Comparison of ENCODE assay signal across 12 cellular contexts in the genomic region with DNA sequence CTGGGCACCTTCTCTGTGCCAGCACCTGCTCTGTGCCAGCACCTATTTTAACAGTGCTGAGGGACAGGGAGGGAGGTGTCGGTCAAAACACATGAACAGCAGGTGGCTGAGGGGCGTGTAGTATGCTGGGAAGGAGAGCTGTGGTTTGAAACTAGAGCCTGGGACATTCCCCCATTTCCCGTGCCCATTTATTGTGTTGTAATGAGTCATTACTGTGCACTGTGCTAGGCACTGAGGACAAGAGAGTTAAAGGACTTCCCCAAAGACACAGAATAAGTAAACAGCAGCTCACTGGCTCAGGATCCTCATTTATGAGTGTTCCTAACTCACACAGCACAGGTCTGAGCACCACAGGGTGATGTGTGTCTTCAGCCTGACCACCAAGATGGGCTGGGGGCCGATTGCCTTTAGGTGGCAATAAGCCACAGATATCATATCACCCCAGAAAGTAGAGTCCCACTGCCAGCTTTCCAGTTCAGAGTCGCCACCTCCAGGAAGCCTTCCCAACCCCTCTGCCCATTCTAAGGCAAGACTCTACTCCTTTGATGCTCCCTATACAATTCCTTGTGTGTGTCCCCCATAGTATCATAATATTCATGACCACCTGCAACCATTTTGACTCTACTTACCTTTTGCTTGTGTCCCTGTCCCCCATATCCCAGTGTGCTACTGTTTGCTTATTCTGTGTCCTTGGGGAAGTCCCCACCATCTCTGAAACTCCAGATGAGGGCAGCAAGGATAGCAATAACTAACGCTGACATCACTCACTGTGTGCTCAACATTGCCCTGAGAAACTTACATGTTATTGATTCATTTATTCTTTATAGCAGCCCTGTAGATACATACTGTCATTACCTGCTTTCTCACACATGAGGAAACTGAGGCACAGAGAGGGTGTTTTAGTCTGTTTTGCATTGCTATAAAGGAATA.
A peak's percentile ranks its signal among the peaks of the same experiment; 100 is the strongest.
DNase-seq lines count a peak whose midpoint lies in the region; ATAC-seq and TF ChIP-seq lines count a peak whose summit lies in the region.
"Had no signal": no experiment of that assay in that cellular context is flagged by ENCODE, and none has a peak within 500 bp of the region (broad histone marks: within the 10 kb centered on the region; RNA-seq: fewer than 3 reads in every experiment).

No MANE protein-coding gene starts in this region.

- H3K4me1 ChIP-seq in stomach, result no peaks in the 10 kb centered on the region
- H3K4me1 ChIP-seq: left lung had no signal

- intact Hi-C loops in cardiac septum (cut with DNase I), result no loop called here
- intact Hi-C loops in Right ventricle myocardium inferior (cut with DNase I), result no loop called here
- intact Hi-C loops in stomach (cut with DNase I; ENCODE audit: low total_unique reads), result no loop called here

- peaks cover 40% of the 10 kb centered on the region in 2 donors for H3K27me3 Mint-ChIP-seq in stimulated activated naive B cell treated with anti-CD40 and anti-IgM and Interleukin-4, amounts not matched to agents 10 μg/mL and 1 μg/mL and 100 μg/mL, for 72 hours
- H3K27me3 Mint-ChIP-seq in T-helper 2 cell treated with Interferon-gamma antibody and Interleukin-4, amounts not matched to agents 5 μg/mL and 100 μg/mL, for 36 hours (ENCODE audit: low read depth), result peaks cover 65% of the 10 kb centered on the region

- ATAC-seq in Right ventricle myocardium inferior (no peak), GM21447 (IDR thresholded peaks at IDR 0.05; ENCODE audit: unreplicated experiment) (peak; percentile 71), HG03442 (IDR thresholded peaks at IDR 0.05; ENCODE audit: unreplicated experiment) (peak; percentile 77)
- ATAC-seq in stimulated activated naive B cell treated with anti-CD40 and anti-IgM and Interleukin-4, amounts not matched to agents 10 μg/mL and 1 μg/mL and 100 μg/mL, for 72 hours (replicated peaks), result peak; percentile 48 to 81
- ATAC-seq: left lung had no signal

- TF ChIP-seq EP300 in stomach (IDR thresholded peaks at IDR 0.05), result no peak

- H3K27me3 ChIP-seq in stomach, result no peaks in the 10 kb centered on the region
- H3K27me3 ChIP-seq: MG63 had no signal

- no peaks in the 10 kb centered on the region for H3K36me3 Mint-ChIP-seq in stimulated activated naive B cell treated with anti-CD40 and anti-IgM and Interleukin-4, amounts not matched to agents 10 μg/mL and 1 μg/mL and 100 μg/mL, for 72 hours
- no peaks in the 10 kb centered on the region for H3K36me3 Mint-ChIP-seq in T-helper 2 cell treated with Interferon-gamma antibody and Interleukin-4, amounts not matched to agents 5 μg/mL and 100 μg/mL, for 36 hours (ENCODE audit: low read depth)

- no peak for TF ChIP-seq POLR2A in stomach (IDR thresholded peaks at IDR 0.05)

- H3K9me3 ChIP-seq in stomach, result no peaks in the 10 kb centered on the region
- H3K9me3 ChIP-seq: left lung, neutrophil had no signal

- no peak overlapping the region for H3K27ac ChIP-seq in stomach
- H3K27ac ChIP-seq: left lung, neutrophil had no signal

- no peak overlapping the region for H3K4me3 ChIP-seq in stomach
- H3K4me3 ChIP-seq: left lung, MG63 had no signal

- H3K36me3 ChIP-seq in stomach, result no peaks in the 10 kb centered on the region
- H3K36me3 ChIP-seq: MG63, neutrophil had no signal

- TF ChIP-seq CTCF in stomach (IDR thresholded peaks at IDR 0.05), result no peak

- DNase-seq in cardiac septum (ENCODE audit: low spot score), result peak; percentile 51
- no peak for DNase-seq in Right ventricle myocardium inferior (ENCODE audit: missing footprints)
- peak; percentile 8 for DNase-seq in stimulated activated naive B cell treated with anti-CD40 and anti-IgM and Interleukin-4, amounts not matched to agents 10 μg/mL and 1 μg/mL and 100 μg/mL, for 72 hours
- no peak for DNase-seq in stomach
- no peak for DNase-seq in T-helper 2 cell treated with Interferon-gamma antibody and Interleukin-4, amounts not matched to agents 5 μg/mL and 100 μg/mL, for 36 hours (ENCODE audit: low spot score)
- DNase-seq in NCI-H1092 treated with DMSO at 0.1 percent for 48 hours (lab: John Stamatoyannopoulos, UW), result no peak
- DNase-seq: effector CD8-positive, alpha-beta T cell; left lung; MG63 had no signal

- peaks cover 4 to 6% of the 10 kb centered on the region in 2 donors for H3K4me1 Mint-ChIP-seq in stimulated activated naive B cell treated with anti-CD40 and anti-IgM and Interleukin-4, amounts not matched to agents 10 μg/mL and 1 μg/mL and 100 μg/mL, for 72 hours
- peaks cover 26% of the 10 kb centered on the region for H3K4me1 Mint-ChIP-seq in T-helper 2 cell treated with Interferon-gamma antibody and Interleukin-4, amounts not matched to agents 5 μg/mL and 100 μg/mL, for 36 hours (ENCODE audit: low read depth)

- H3K27ac Mint-ChIP-seq in stimulated activated naive B cell treated with anti-CD40 and anti-IgM and Interleukin-4, amounts not matched to agents 10 μg/mL and 1 μg/mL and 100 μg/mL, for 72 hours, result no peak overlapping the region
- no peak overlapping the region for H3K27ac Mint-ChIP-seq in T-helper 2 cell treated with Interferon-gamma antibody and Interleukin-4, amounts not matched to agents 5 μg/mL and 100 μg/mL, for 36 hours

- WGBS in stomach, 5 donors, result 62 to 72% (median 67%) methylated on average over 6 of the region's 6 CpGs

- H3K4me3 Mint-ChIP-seq in stimulated activated naive B cell treated with anti-CD40 and anti-IgM and Interleukin-4, amounts not matched to agents 10 μg/mL and 1 μg/mL and 100 μg/mL, for 72 hours, result no peak overlapping the region
- H3K4me3 Mint-ChIP-seq in T-helper 2 cell treated with Interferon-gamma antibody and Interleukin-4, amounts not matched to agents 5 μg/mL and 100 μg/mL, for 36 hours, result no peak overlapping the region

- H3K9me3 Mint-ChIP-seq in stimulated activated naive B cell treated with anti-CD40 and anti-IgM and Interleukin-4, amounts not matched to agents 10 μg/mL and 1 μg/mL and 100 μg/mL, for 72 hours, result no peaks in the 10 kb centered on the region
- H3K9me3 Mint-ChIP-seq in T-helper 2 cell treated with Interferon-gamma antibody and Interleukin-4, amounts not matched to agents 5 μg/mL and 100 μg/mL, for 36 hours, result peaks cover 5% of the 10 kb centered on the region

Comparison
In these comparisons a context has a peak if more than half of its experiments do, and no peak if none do; other contexts are left out.
1. DNase-seq: peak in cardiac septum (single experiment) and stimulated activated naive B cell treated with anti-CD40 and anti-IgM and Interleukin-4, amounts not matched to agents 10 μg/mL and 1 μg/mL and 100 μg/mL, for 72 hours (single experiment); none in Right ventricle myocardium inferior (single experiment), stomach (single experiment), T-helper 2 cell treated with Interferon-gamma antibody and Interleukin-4, amounts not matched to agents 5 μg/mL and 100 μg/mL, for 36 hours (single experiment) and NCI-H1092 treated with DMSO at 0.1 percent for 48 hours (single experiment).